In genomic region chr11:30585892-30586250, GRCh38 we compare ENCODE assay signal across 9 cellular contexts. TPM values are rescaled to one million over a fixed set of nuclear protein-coding genes. Genes with fewer than 3 reads are reported as not detected.
DNase-seq lines count a peak whose midpoint lies in the region; ATAC-seq lines count a peak whose summit lies in the region.
"Had no signal": no experiment of that assay in that cellular context is flagged by ENCODE, and none has a peak within 500 bp of the region (broad histone marks: within the 10 kb centered on the region; RNA-seq: fewer than 3 reads in every experiment).

No MANE protein-coding gene starts in this region.

- H3K9me3 ChIP-seq in SJSA1 (replicated peaks), result no peaks in the 10 kb centered on the region

- peaks cover 5% of the 10 kb centered on the region for H3K36me3 Mint-ChIP-seq in activated T-helper 17 cell treated with anti-CD3 and anti-CD28 coated beads, Interleukin-2, amount 50 U/mL, for 72 hours (ENCODE audit: low read depth)

- H3K27me3 Mint-ChIP-seq in activated T-helper 17 cell treated with anti-CD3 and anti-CD28 coated beads, Interleukin-2, amount 50 U/mL, for 72 hours, result peaks cover 44% of the 10 kb centered on the region

- no peak for DNase-seq in H7
- DNase-seq in SJSA1 (ENCODE audit: low read depth in 1 of 2, low spot score in 2 of 2), result no peak
- DNase-seq in germinal center (ENCODE audit: low spot score), result peak; percentile 2
- DNase-seq in occipital lobe (lab: John Stamatoyannopoulos, UW), result peak; percentile 37
- no peak for DNase-seq in NAMALWA (ENCODE audit: low spot score)
- DNase-seq in NK-92 treated with Interleukin-12 subunit alpha and Interleukin-12 subunit beta, amount 100 ng/mL, for 24 hours (lab: John Stamatoyannopoulos, UW), result no peak

- no peak overlapping the region for H3K27ac ChIP-seq in SJSA1

- H3K4me3 ChIP-seq in H7 (ENCODE audit: insufficient read depth, low read depth, low read length) (peak overlapping the region; percentile 73), SJSA1 (peak overlapping the region; percentile 20)

- H3K4me1 ChIP-seq in SJSA1 (replicated peaks), result peaks cover 7% of the 10 kb centered on the region; the same call in 1 of the 2 replicates

- H3K27ac Mint-ChIP-seq in activated T-helper 17 cell treated with anti-CD3 and anti-CD28 coated beads, Interleukin-2, amount 50 U/mL, for 72 hours, result no peak overlapping the region

- no peaks in the 10 kb centered on the region for H3K36me3 ChIP-seq in H7 (replicated peaks; ENCODE audit: control insufficient read depth, insufficient read depth, low read length)
- H3K36me3 ChIP-seq in SJSA1, result no peaks in the 10 kb centered on the region

- no peaks in the 10 kb centered on the region for H3K4me1 Mint-ChIP-seq in activated T-helper 17 cell treated with anti-CD3 and anti-CD28 coated beads, Interleukin-2, amount 50 U/mL, for 72 hours

- H3K27me3 ChIP-seq in H7 (ENCODE audit: control insufficient read depth, insufficient read depth, low read length) (peaks cover 32% of the 10 kb centered on the region), SJSA1 (replicated peaks) (peaks cover 87% of the 10 kb centered on the region)

- H3K4me3 Mint-ChIP-seq in activated T-helper 17 cell treated with anti-CD3 and anti-CD28 coated beads, Interleukin-2, amount 50 U/mL, for 72 hours, result no peak overlapping the region

- no peaks in the 10 kb centered on the region for H3K9me3 Mint-ChIP-seq in activated T-helper 17 cell treated with anti-CD3 and anti-CD28 coated beads, Interleukin-2, amount 50 U/mL, for 72 hours

- ATAC-seq in GM18511 (IDR thresholded peaks at IDR 0.05; ENCODE audit: unreplicated experiment), result peak; percentile 34
- no peak for ATAC-seq in activated T-helper 17 cell treated with anti-CD3 and anti-CD28 coated beads, Interleukin-2, amount 50 U/mL, for 72 hours (replicated peaks)

RNA-seq across cellular contexts. Expression of gene MPPED2, which starts 0.3 kb away (rescaled TPM):
- 0.48 and 0.89 TPM in 2 replicates for total RNA-seq in H7 (2014; rRNA removed; shearing (Covaris generic))
- not detected in 2 replicates for total RNA-seq in SJSA1 (2014; rRNA removed; shearing (Covaris generic))
- 70.5 TPM for total RNA-seq in occipital lobe
- not detected for total RNA-seq in activated T-helper 17 cell treated with anti-CD3 and anti-CD28 coated beads, Interleukin-2, amount 50 U/mL, for 72 hours
- total RNA-seq: T-helper 1 cell treated with Interleukin-12 subunit alpha and Interleukin-12 subunit beta and Interleukin-4 antibody, amounts not matched to agents 30 ng/mL and 1 ng/mL, for 36 hours had no signal

Comparison
In these comparisons a context has a peak if more than half of its experiments do, and no peak if none do; other contexts are left out.
1. DNase-seq: peak in germinal center (single experiment) and occipital lobe (single experiment); none in H7 (single experiment), SJSA1 (0 of 2), NAMALWA (single experiment) and NK-92 treated with Interleukin-12 subunit alpha and Interleukin-12 subunit beta, amount 100 ng/mL, for 24 hours (single experiment).
2. RNA of gene MPPED2, which starts 0.3 kb away (total RNA-seq): 70.5 TPM in occipital lobe (single experiment); 0.48 to 0.89 TPM in H7, not detected in SJSA1 and not detected in activated T-helper 17 cell treated with anti-CD3 and anti-CD28 coated beads, Interleukin-2, amount 50 U/mL, for 72 hours; every median in the first group is over 10 times any median in the second.